In genomic region chr2:233413529-233414272, GRCh38 we compare ENCODE assay signal across 8 cellular contexts. TPM values are rescaled to one million over a fixed set of nuclear protein-coding genes. Genes with fewer than 3 reads are reported as not detected.
A peak's percentile ranks its signal among the peaks of the same experiment; 100 is the strongest.
DNase-seq lines count a peak whose midpoint lies in the region; ATAC-seq and TF ChIP-seq lines count a peak whose summit lies in the region.

No MANE protein-coding gene starts in this region.

- H3K27ac ChIP-seq in right atrium auricular region = peak overlapping the region; percentile 81 to 89
- peak overlapping the region in 2 of 8 donors; percentile 4 to 37 for H3K27ac ChIP-seq in spleen

- peak; percentile 45 for DNase-seq in COR-L47 (lab: John Stamatoyannopoulos, UW)
- peak; percentile 36 for DNase-seq in NCI-H2171 (lab: John Stamatoyannopoulos, UW)
- peak; percentile 48 for DNase-seq in activated naive CD8-positive, alpha-beta T cell treated with anti-CD3 and anti-CD28 coated beads, Interleukin-2, amount 50 U/mL, for 16 hours (ENCODE audit: low read depth, low spot score)
- DNase-seq in right atrium auricular region (ENCODE audit: low spot score) = no peak
- peak; percentile 73 for DNase-seq in stimulated activated CD4-positive, alpha-beta T cell treated with anti-CD3 and anti-CD28 coated beads, Interleukin-4, amount 100 ng/mL, for 24 hours
- no peak for DNase-seq in GF-D8 (lab: John Stamatoyannopoulos, UW)
- DNase-seq in spleen = no peak

- no peak for TF ChIP-seq POLR2A in spleen (IDR thresholded peaks at IDR 0.05)

- H3K9me3 ChIP-seq in right atrium auricular region = peaks cover 0 to 17% of the 10 kb centered on the region in 2 donors
- H3K9me3 ChIP-seq in spleen = peaks cover 0 to 20% (median 17%) of the 10 kb centered on the region in 8 donors

- H3K27me3 ChIP-seq in right atrium auricular region = no peaks in the 10 kb centered on the region
- no peaks in the 10 kb centered on the region for H3K27me3 ChIP-seq in spleen (replicated peaks in 1 of 7)

- H3K4me3 ChIP-seq in right atrium auricular region = no peak overlapping the region
- H3K4me3 ChIP-seq in spleen = no peak overlapping the region

- TF ChIP-seq CTCF in right atrium auricular region (IDR thresholded peaks at IDR 0.05) (no peak), spleen (IDR thresholded peaks at IDR 0.05 in 8 of 11, conservative IDR thresholded peaks at IDR 0.05 in 3 of 11) (no peak)

- intact Hi-C loops in spleen (cut with DNase I; ENCODE audit: low total_unique reads) = no loop called here

- H3K4me1 ChIP-seq in right atrium auricular region (peaks cover 0 to 55% of the 10 kb centered on the region in 2 donors), spleen (peaks cover 13 to 82% (median 64%) of the 10 kb centered on the region in 6 donors)

- no peak for ATAC-seq in HG03139 (IDR thresholded peaks at IDR 0.05; ENCODE audit: unreplicated experiment)

- WGBS in spleen, 5 donors = 49 to 59% (median 58%) methylated on average over 9 of the region's 9 CpGs

- no peaks in the 10 kb centered on the region for H3K36me3 ChIP-seq in right atrium auricular region
- H3K36me3 ChIP-seq in spleen = peaks cover 0 to 44% (median 0%) of the 10 kb centered on the region in 6 donors

RNA-seq across cellular contexts. Expression of gene DGKD, which starts 59.4 kb away (rescaled TPM):
- total RNA-seq in right atrium auricular region = 10 to 100 TPM; 18.4 to 40.1 TPM
- total RNA-seq in spleen = 100 to 1,000 TPM in 4 of 7 donors, 10 to 100 TPM in 3; 45.2 to 120 (median 102) TPM
- 10 to 100 TPM; 21.9 to 35.6 (median 32.1) TPM for polyA plus RNA-seq in spleen

Comparison
In these comparisons a context has a peak if more than half of its experiments do, and no peak if none do; other contexts are left out.
1. DNase-seq: peak in COR-L47 (single experiment), NCI-H2171 (single experiment), activated naive CD8-positive, alpha-beta T cell treated with anti-CD3 and anti-CD28 coated beads, Interleukin-2, amount 50 U/mL, for 16 hours (single experiment) and stimulated activated CD4-positive, alpha-beta T cell treated with anti-CD3 and anti-CD28 coated beads, Interleukin-4, amount 100 ng/mL, for 24 hours (single experiment); none in right atrium auricular region (single experiment), GF-D8 (single experiment) and spleen (single experiment).